14 cellular contexts compared by ENCODE assay signal in genomic region chrX:10062352-10062751, GRCh38.
DNase-seq lines count a peak whose midpoint lies in the region; ATAC-seq and TF ChIP-seq lines count a peak whose summit lies in the region.
"Had no signal": no experiment of that assay in that cellular context is flagged by ENCODE, and none has a peak within 500 bp of the region (broad histone marks: within the 10 kb centered on the region; RNA-seq: fewer than 3 reads in every experiment).

No MANE protein-coding gene starts in this region.

- no peaks in the 10 kb centered on the region for H3K27me3 Mint-ChIP-seq in activated CD8-positive, alpha-beta T cell treated with anti-CD3 and anti-CD28 coated beads, Interleukin-2, amount 10 ng/mL, durations not matched to agents 7 days and 5 days (ENCODE audit: low read depth)

- TF ChIP-seq CTCF in C4-2B (conservative IDR thresholded peaks at IDR 0.05) (no peak), foreskin keratinocyte (conservative IDR thresholded peaks at IDR 0.05) (no peak)

- H3K27ac Mint-ChIP-seq in activated CD8-positive, alpha-beta T cell treated with anti-CD3 and anti-CD28 coated beads, Interleukin-2, amount 10 ng/mL, durations not matched to agents 7 days and 5 days, result no peak overlapping the region
- H3K27ac Mint-ChIP-seq: activated naive CD4-positive, alpha-beta T cell treated with anti-CD3 and anti-CD28 coated beads for 36 hours had no signal

- CTCF ChIA-PET in activated CD8-positive, alpha-beta T cell treated with anti-CD3 and anti-CD28 coated beads, Interleukin-2, amount 10 ng/mL, durations not matched to agents 7 days and 5 days (lab: Charles Lee), result no interaction called here

- H3K27ac ChIP-seq in C4-2B, result peak overlapping the region; percentile 34; the same call in 1 of the 2 replicates
- H3K27ac ChIP-seq in foreskin keratinocyte, result no peak overlapping the region
- no peak overlapping the region for H3K27ac ChIP-seq in effector memory CD4-positive, alpha-beta T cell (ENCODE audit: insufficient read depth, low read length, poor library complexity, severe bottlenecking)

- H3K9me3 Mint-ChIP-seq in activated CD8-positive, alpha-beta T cell treated with anti-CD3 and anti-CD28 coated beads, Interleukin-2, amount 10 ng/mL, durations not matched to agents 7 days and 5 days (ENCODE audit: insufficient read depth), result no peaks in the 10 kb centered on the region
- H3K9me3 Mint-ChIP-seq: activated naive CD4-positive, alpha-beta T cell treated with anti-CD3 and anti-CD28 coated beads for 36 hours had no signal

- peaks cover 6% of the 10 kb centered on the region for H3K4me1 Mint-ChIP-seq in activated CD8-positive, alpha-beta T cell treated with anti-CD3 and anti-CD28 coated beads, Interleukin-2, amount 10 ng/mL, durations not matched to agents 7 days and 5 days (ENCODE audit: low read depth)

- no peak overlapping the region for H3K4me3 ChIP-seq in effector memory CD4-positive, alpha-beta T cell (ENCODE audit: insufficient read depth, low read depth, low read length, poor library complexity, severe bottlenecking)

- no peaks in the 10 kb centered on the region for H3K27me3 ChIP-seq in foreskin keratinocyte
- no peaks in the 10 kb centered on the region for H3K27me3 ChIP-seq in effector memory CD4-positive, alpha-beta T cell (replicated peaks; ENCODE audit: control insufficient read depth, insufficient read depth, low read length, poor library complexity, severe bottlenecking)

- ATAC-seq in GM19043 (IDR thresholded peaks at IDR 0.05; ENCODE audit: low read depth, unreplicated experiment) (peak; percentile 45), HG03432 (IDR thresholded peaks at IDR 0.05; ENCODE audit: unreplicated experiment) (peak; percentile 98), foreskin keratinocyte (peak; percentile 38), HG03159 (IDR thresholded peaks at IDR 0.05; ENCODE audit: unreplicated experiment) (no peak)
- no peak for ATAC-seq in activated CD8-positive, alpha-beta T cell treated with anti-CD3 and anti-CD28 coated beads, Interleukin-2, amount 10 ng/mL, durations not matched to agents 7 days and 5 days
- ATAC-seq: Right ventricle myocardium inferior had no signal

- H3K36me3 ChIP-seq in effector memory CD4-positive, alpha-beta T cell (ENCODE audit: control insufficient read depth, insufficient read depth, low read length), result no peaks in the 10 kb centered on the region

- POLR2A ChIA-PET in activated CD8-positive, alpha-beta T cell treated with anti-CD3 and anti-CD28 coated beads, Interleukin-2, amount 10 ng/mL, durations not matched to agents 7 days and 5 days (lab: Charles Lee), result no interaction called here

- no peak overlapping the region for H3K4me3 Mint-ChIP-seq in activated CD8-positive, alpha-beta T cell treated with anti-CD3 and anti-CD28 coated beads, Interleukin-2, amount 10 ng/mL, durations not matched to agents 7 days and 5 days
- H3K4me3 Mint-ChIP-seq: activated naive CD4-positive, alpha-beta T cell treated with anti-CD3 and anti-CD28 coated beads for 36 hours had no signal

- H3K36me3 Mint-ChIP-seq in activated CD8-positive, alpha-beta T cell treated with anti-CD3 and anti-CD28 coated beads, Interleukin-2, amount 10 ng/mL, durations not matched to agents 7 days and 5 days (ENCODE audit: low read depth), result peaks cover 6% of the 10 kb centered on the region

- peaks cover 5% of the 10 kb centered on the region for H3K4me1 ChIP-seq in foreskin keratinocyte
- H3K4me1 ChIP-seq in effector memory CD4-positive, alpha-beta T cell (ENCODE audit: control insufficient read depth, insufficient read depth, low read length, poor library complexity, severe bottlenecking), result no peaks in the 10 kb centered on the region

- H3K9me3 ChIP-seq in effector memory CD4-positive, alpha-beta T cell (ENCODE audit: control insufficient read depth, low read length), result no peaks in the 10 kb centered on the region

- DNase-seq in foreskin keratinocyte (no peak), LoVo (ENCODE audit: low spot score) (no peak)
- no peak for DNase-seq in activated CD8-positive, alpha-beta T cell treated with anti-CD3 and anti-CD28 coated beads, Interleukin-2, amount 10 ng/mL, durations not matched to agents 7 days and 5 days
- DNase-seq in effector memory CD4-positive, alpha-beta T cell, result no peak
- DNase-seq: ACHN; activated naive CD4-positive, alpha-beta T cell treated with anti-CD3 and anti-CD28 coated beads for 36 hours; central memory CD4-positive, alpha-beta T cell; MV-4-11; occipital lobe had no signal

Comparison
In these comparisons a context has a peak if more than half of its experiments do, and no peak if none do; other contexts are left out.
1. ATAC-seq: peak in GM19043 (single experiment), HG03432 (single experiment) and foreskin keratinocyte (single experiment); none in activated CD8-positive, alpha-beta T cell treated with anti-CD3 and anti-CD28 coated beads, Interleukin-2, amount 10 ng/mL, durations not matched to agents 7 days and 5 days (single experiment) and HG03159 (single experiment).